In the genomic region with DNA sequence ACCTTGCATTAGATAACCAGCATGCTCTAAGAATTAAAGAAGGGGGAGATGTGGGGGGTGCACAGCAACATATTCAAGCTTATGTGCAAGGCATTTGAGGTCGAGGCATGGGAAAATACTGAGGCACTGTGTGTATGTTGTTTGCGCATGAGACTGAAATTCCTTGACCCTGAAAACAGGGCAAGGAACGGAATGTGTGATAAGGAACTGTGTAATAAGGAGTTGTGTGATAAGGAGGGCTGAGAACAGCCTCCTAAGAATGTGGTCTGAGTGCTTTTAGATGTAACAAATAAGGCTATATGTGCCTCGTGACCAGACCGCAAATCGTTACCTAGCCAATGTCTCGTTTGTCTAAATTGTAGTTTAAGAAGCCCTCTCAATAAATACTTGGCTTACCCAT, we compare ENCODE assay signal across 24 cellular contexts. TPM values are rescaled to one million over a fixed set of nuclear protein-coding genes. Genes with fewer than 3 reads are reported as not detected.
DNase-seq lines count a peak whose midpoint lies in the region; ATAC-seq, FAIRE-seq and TF ChIP-seq lines count a peak whose summit lies in the region.
"Had no signal": no experiment of that assay in that cellular context is flagged by ENCODE, and none has a peak within 500 bp of the region (broad histone marks: within the 10 kb centered on the region; RNA-seq: fewer than 3 reads in every experiment).

No MANE protein-coding gene starts in this region.

- no peak for TF ChIP-seq POLR2A in H1 (IDR thresholded peaks at IDR 0.05; ENCODE audit: control extremely low read depth in 1 of 2, low read depth in 2 of 2, low read length in 2 of 2)

- DNase-seq in left cardiac atrium, result no peak
- DNase-seq in Right ventricle myocardium superior, result no peak
- no peak for DNase-seq in H1 (ENCODE audit: low read depth in 1 of 2, low spot score in 2 of 2)
- peak; percentile 86 for DNase-seq in mesendoderm
- no peak for DNase-seq in thoracic aorta (ENCODE audit: low spot score)
- DNase-seq: activated CD4-positive, alpha-beta T cell treated with anti-CD3 and anti-CD28 coated beads, Interleukin-2, amount 50 U/mL, for 1 hour; anterior cingulate cortex; HCEC 1CT; naive thymus-derived CD4-positive, alpha-beta T cell; NCI-H1105 treated with DMSO at 0.1 percent for 48 hours; NK-92 treated with Interleukin-12 subunit alpha and Interleukin-12 subunit beta, amount 100 ng/mL, for 24 hours; posterior cingulate gyrus; stimulated activated CD4-positive, alpha-beta T cell treated with anti-CD3 and anti-CD28 coated beads, Interleukin-12 subunit alpha, Interleukin-12 subunit beta, amount 100 ng/mL, for 4 hours had no signal

- H3K4me3 ChIP-seq in H1 (ENCODE audit: extremely low read depth in 1 of 4, insufficient read depth in 2 of 4, low read depth in 3 of 4, low read length in 4 of 4), result no peak overlapping the region
- no peak overlapping the region for H3K4me3 ChIP-seq in mesendoderm (ENCODE audit: low read length)
- no peak overlapping the region for H3K4me3 ChIP-seq in thoracic aorta
- H3K4me3 ChIP-seq: BLaER1, gastroesophageal sphincter had no signal

- H3K27ac ChIP-seq in H1 (ENCODE audit: low read depth, low read length), result no peak overlapping the region
- H3K27ac ChIP-seq in mesendoderm (ENCODE audit: low read depth, low read length), result no peak overlapping the region
- H3K27ac ChIP-seq in thoracic aorta, result peak overlapping the region; percentile 4
- H3K27ac ChIP-seq: BLaER1, gastroesophageal sphincter had no signal

- H4K91ac ChIP-seq in H1 (replicated peaks; ENCODE audit: insufficient read length, low read length), result no peak overlapping the region

- H2BK5ac ChIP-seq in H1 (ENCODE audit: low read depth, low read length), result no peak overlapping the region
- no peak overlapping the region for H2BK5ac ChIP-seq in mesendoderm (ENCODE audit: low read length)

- H4K5ac ChIP-seq in H1 (ENCODE audit: insufficient read length, low read depth, low read length) (no peak overlapping the region), mesendoderm (ENCODE audit: low read length) (no peak overlapping the region)

- H3K79me2 ChIP-seq in H1 (ENCODE audit: control insufficient read depth in 1 of 2, insufficient read depth in 2 of 2, low read length in 2 of 2) (no peaks in the 10 kb centered on the region), mesendoderm (ENCODE audit: control insufficient read depth, insufficient read depth, low read length) (no peaks in the 10 kb centered on the region)

- no peaks in the 10 kb centered on the region for H3K79me1 ChIP-seq in H1 (ENCODE audit: low read depth, low read length)
- no peaks in the 10 kb centered on the region for H3K79me1 ChIP-seq in mesendoderm (ENCODE audit: low read length)

- intact Hi-C loops in left cardiac atrium (cut with DNase I), result no loop called here
- intact Hi-C loops in Right ventricle myocardium superior (cut with DNase I), result no loop called here

- 94% methylated on average over 7 of the region's 7 CpGs; no CpG with 5 or more reads in 1 of the 2 experiments for WGBS in H1 (ENCODE audit: extremely low coverage in 1 of 2, insufficient coverage in 1 of 2, insufficient read length in 1 of 2, insufficient replicate concordance in 2 of 2, low coverage in 1 of 2, low lambda C conversion rate in 2 of 2, missing lambda C conversion rate in 1 of 2), 2 experiments
- no CpG with 5 or more reads among the region's 7 CpGs for WGBS in mesendoderm (ENCODE audit: extremely low coverage, insufficient coverage, low lambda C conversion rate)

- H3K9me3 ChIP-seq in H1 (ENCODE audit: insufficient read depth in 2 of 2, low read depth in 1 of 2, low read length in 1 of 2) (no peaks in the 10 kb centered on the region), thoracic aorta (no peaks in the 10 kb centered on the region)
- H3K9me3 ChIP-seq: gastroesophageal sphincter had no signal

- no peaks in the 10 kb centered on the region for H3K36me3 ChIP-seq in H1 (ENCODE audit: control insufficient read depth in 2 of 4, insufficient read depth in 4 of 4, low read length in 3 of 4)
- no peaks in the 10 kb centered on the region for H3K36me3 ChIP-seq in mesendoderm (ENCODE audit: control insufficient read depth, insufficient read depth, low read length)
- H3K36me3 ChIP-seq in thoracic aorta, result no peaks in the 10 kb centered on the region
- H3K36me3 ChIP-seq: BLaER1, gastroesophageal sphincter had no signal

- CTCF ChIA-PET in H1 (lab: Charles Lee; ENCODE audit: partially characterized antibody), result interaction anchor here (0.7 to 5.9 kb wide), 5 partner anchors 41 to 144 kb away, joined by 3 to 43 read pairs (median 3); a partner anchor contains a TSS

- H3K23ac ChIP-seq in H1 (ENCODE audit: insufficient read length) (no peak overlapping the region), mesendoderm (ENCODE audit: low read length) (no peak overlapping the region)

- no peak overlapping the region for H2BK15ac ChIP-seq in H1 (ENCODE audit: low read length)
- no peak overlapping the region for H2BK15ac ChIP-seq in mesendoderm (replicated peaks; ENCODE audit: low read depth)

- FAIRE-seq in H1 (lab: Jason Lieb, UNC), result no peak
- FAIRE-seq: colon, G401.6 had no signal

- no peak overlapping the region for H2AK5ac ChIP-seq in H1 (ENCODE audit: low read depth, low read length)
- no peak overlapping the region for H2AK5ac ChIP-seq in mesendoderm (ENCODE audit: low read length)

- POLR2A ChIA-PET in H1 (lab: Charles Lee; ENCODE audit: partially characterized antibody), result interaction anchor here (0.7 to 1.0 kb wide), 3 partner anchors 81 to 220 kb away, joined by 3 to 4 read pairs (median 3); no protein-coding TSS in a partner anchor

- H3K4me2 ChIP-seq in H1 (ENCODE audit: insufficient read depth in 1 of 2, low read depth in 2 of 2, low read length in 2 of 2) (no peak overlapping the region), mesendoderm (ENCODE audit: low read length) (no peak overlapping the region)
- H3K4me2 ChIP-seq: BLaER1 had no signal

- no peaks in the 10 kb centered on the region for H3K23me2 ChIP-seq in H1 (ENCODE audit: low read depth, low read length)

- no peaks in the 10 kb centered on the region for H4K20me1 ChIP-seq in H1 (replicated peaks in 1 of 2; ENCODE audit: control insufficient read depth in 1 of 2, insufficient read depth in 2 of 2, low read length in 2 of 2)
- H4K20me1 ChIP-seq: BLaER1 had no signal

- TF ChIP-seq RAD21 in H1 (IDR thresholded peaks at IDR 0.05 in 1 of 2, conservative IDR thresholded peaks at IDR 0.05 in 1 of 2; ENCODE audit: low read depth in 2 of 2, low read length in 2 of 2), result no peak

- TF ChIP-seq CTCF in H1 (IDR thresholded peaks at IDR 0.05; ENCODE audit: control extremely low read depth in 1 of 3, insufficient read depth in 1 of 3, low read depth in 1 of 3, low read length in 3 of 3), result no peak
- TF ChIP-seq CTCF in thoracic aorta (IDR thresholded peaks at IDR 0.05), result no peak

- H3K9ac ChIP-seq in H1 (replicated peaks in 1 of 4; ENCODE audit: extremely low read depth in 1 of 4, low read depth in 3 of 4, low read length in 3 of 4) (no peak overlapping the region), mesendoderm (ENCODE audit: low read length) (no peak overlapping the region)
- H3K9ac ChIP-seq: BLaER1 had no signal

- no peak overlapping the region for H3K4ac ChIP-seq in H1 (replicated peaks; ENCODE audit: insufficient read length, low read depth, low read length)
- no peak overlapping the region for H3K4ac ChIP-seq in mesendoderm (ENCODE audit: low read depth, low read length)

- H3K56ac ChIP-seq in H1 (replicated peaks; ENCODE audit: insufficient read length, low read depth, low read length) (no peak overlapping the region), mesendoderm (ENCODE audit: low read length) (no peak overlapping the region)

- H4K8ac ChIP-seq in H1 (ENCODE audit: extremely low read depth, insufficient read depth, low read length) (no peak overlapping the region), mesendoderm (ENCODE audit: low read depth, low read length) (no peak overlapping the region)

- H2BK120ac ChIP-seq in H1 (replicated peaks; ENCODE audit: low read depth, low read length) (no peak overlapping the region), mesendoderm (ENCODE audit: low read depth, low read length) (no peak overlapping the region)

- H2BK12ac ChIP-seq in H1 (ENCODE audit: low read depth, low read length), result no peak overlapping the region

- H3K18ac ChIP-seq in H1 (ENCODE audit: extremely low read depth, low read length) (no peak overlapping the region), mesendoderm (ENCODE audit: low read length) (no peak overlapping the region)

- H2BK20ac ChIP-seq in H1 (ENCODE audit: low read length), result no peak overlapping the region

- peaks cover 0 to 7% (median 0%) of the 10 kb centered on the region in 4 experiments; a peak in 2 of 7 replicates for H3K4me1 ChIP-seq in H1 (replicated peaks in 1 of 4; ENCODE audit: control insufficient read depth in 3 of 4, insufficient read depth in 4 of 4, low read length in 3 of 4)
- peaks cover 5% of the 10 kb centered on the region for H3K4me1 ChIP-seq in mesendoderm (ENCODE audit: control insufficient read depth, low read depth, low read length)
- peaks cover 4 to 53% of the 10 kb centered on the region in 2 donors for H3K4me1 ChIP-seq in thoracic aorta (ENCODE audit: control insufficient read depth in 1 of 2, low read depth in 2 of 2)
- H3K4me1 ChIP-seq: gastroesophageal sphincter had no signal

- H3K14ac ChIP-seq in H1 (ENCODE audit: insufficient read length), result no peak overlapping the region

- ATAC-seq in left cardiac atrium, result peak; percentile 57 to 76
- ATAC-seq in Right ventricle myocardium superior (ENCODE audit: poor library complexity), result no peak
- no peak for ATAC-seq in thoracic aorta (ENCODE audit: insufficient number of reproducible peaks, low FRiP score, low read depth)
- ATAC-seq in GM18861 (IDR thresholded peaks at IDR 0.05; ENCODE audit: unreplicated experiment), result no peak
- no peak for ATAC-seq in HG03280 (IDR thresholded peaks at IDR 0.05; ENCODE audit: unreplicated experiment)
- no peak for ATAC-seq in GM19455 (IDR thresholded peaks at IDR 0.05; ENCODE audit: unreplicated experiment)
- ATAC-seq: gastroesophageal sphincter; naive thymus-derived CD4-positive, alpha-beta T cell had no signal

- H3K27me3 ChIP-seq in H1 (replicated peaks in 1 of 4; ENCODE audit: control insufficient read depth in 3 of 4, extremely low read depth in 1 of 4, insufficient read depth in 3 of 4, low read length in 3 of 4) (no peaks in the 10 kb centered on the region), mesendoderm (ENCODE audit: insufficient read depth, low read length, poor library complexity) (no peaks in the 10 kb centered on the region), thoracic aorta (replicated peaks; ENCODE audit: insufficient read depth) (no peaks in the 10 kb centered on the region)
- H3K27me3 ChIP-seq: BLaER1 had no signal

- peak overlapping the region; percentile 54 for H2AFZ ChIP-seq in H1 (ENCODE audit: low read length)

- TF ChIP-seq EP300 in H1 (IDR thresholded peaks at IDR 0.05; ENCODE audit: borderline replicate concordance in 1 of 2, low read depth in 2 of 2, low read length in 2 of 2), result no peak

RNA-seq across cellular contexts. Expression of a gene that starts 26.5 kb away (rescaled TPM):
- total RNA-seq in left cardiac atrium, result 100 to 1,000 TPM; 143 to 389 TPM
- total RNA-seq in Right ventricle myocardium superior, result 2.3 TPM
- not detected in 2 replicates for total RNA-seq in H1 (2021; fragmentation: NEBNext Ultra II Directional; extraction: Animal tissue kit (Norgen Biotek cat#: 25700))
- polyA plus RNA-seq in H1 (2011; rRNA removed), result not detected in 2 replicates
- not detected for polyA plus RNA-seq in H1 (2011; cell fraction: cytosol; rRNA removed)
- polyA plus RNA-seq in H1 (2011; cell fraction: nucleus; rRNA removed), result not detected
- not detected in 4 replicates for polyA plus RNA-seq in H1 (2012, experiment 1 of 2)
- polyA plus RNA-seq in H1 (2012, experiment 2 of 2), result not detected
- not detected for polyA plus RNA-seq in H1 (2013, experiment 1 of 2)
- not detected for polyA plus RNA-seq in H1 (2013, experiment 2 of 2)
- not detected in 2 replicates for polyA minus RNA-seq in H1 (2011; rRNA and poly(A)+ RNA removed)
- polyA minus RNA-seq in H1 (2011; cell fraction: cytosol; rRNA and poly(A)+ RNA removed), result not detected
- not detected for polyA minus RNA-seq in H1 (2011; cell fraction: nucleus; rRNA and poly(A)+ RNA removed)
- polyA plus RNA-seq in mesendoderm (2013, experiment 1 of 2), result not detected
- polyA plus RNA-seq in mesendoderm (2013, experiment 2 of 2), result not detected
- total RNA-seq in thoracic aorta, result 10 to 100 TPM in 1 of 2 donors, under 1 TPM in 1; 0.56 to 51.7 TPM
- total RNA-seq: A172, lower leg skin, RPMI7951, temporal lobe had no signal
- polyA plus RNA-seq: naive thymus-derived CD4-positive, alpha-beta T cell had no signal

RNA-seq across cellular contexts. Expression of a gene that starts 43.2 kb away (rescaled TPM):
- total RNA-seq in left cardiac atrium (under 1 TPM; 0.21 to 0.97 TPM), Right ventricle myocardium superior (not detected), thoracic aorta (1 to 10 TPM in 1 of 2 donors, not detected in 1; 3.0 TPM)
- 4.7 and 5.6 TPM in 2 replicates for total RNA-seq in H1 (2021; fragmentation: NEBNext Ultra II Directional; extraction: Animal tissue kit (Norgen Biotek cat#: 25700))
- 6.3 and 6.8 TPM in 2 replicates for polyA plus RNA-seq in H1 (2011; rRNA removed)
- 9.1 TPM for polyA plus RNA-seq in H1 (2011; cell fraction: cytosol; rRNA removed)
- 8.5 TPM for polyA plus RNA-seq in H1 (2011; cell fraction: nucleus; rRNA removed)
- polyA plus RNA-seq in H1 (2012, experiment 1 of 2), result 4.6 to 6.4 TPM (median 5.9 TPM) in 4 replicates
- 3.2 TPM for polyA plus RNA-seq in H1 (2012, experiment 2 of 2)
- polyA plus RNA-seq in H1 (2013, experiment 1 of 2), result 4.9 TPM
- 5.5 TPM for polyA plus RNA-seq in H1 (2013, experiment 2 of 2)
- polyA minus RNA-seq in H1 (2011; rRNA and poly(A)+ RNA removed), result 7.3 and 9.4 TPM in 2 replicates
- 2.7 TPM for polyA minus RNA-seq in H1 (2011; cell fraction: cytosol; rRNA and poly(A)+ RNA removed)
- 5.1 TPM for polyA minus RNA-seq in H1 (2011; cell fraction: nucleus; rRNA and poly(A)+ RNA removed)
- polyA plus RNA-seq in mesendoderm (2013, experiment 1 of 2), result 2.1 TPM
- polyA plus RNA-seq in mesendoderm (2013, experiment 2 of 2), result 2.5 TPM
- total RNA-seq: A172; gastroesophageal sphincter; naive thymus-derived CD4-positive, alpha-beta T cell; RPMI7951; temporal lobe had no signal
- polyA plus RNA-seq: naive thymus-derived CD4-positive, alpha-beta T cell had no signal

RNA-seq across cellular contexts. Expression of a gene that starts 48.8 kb away (rescaled TPM):
- total RNA-seq in left cardiac atrium (under 1 TPM; 0.50 to 0.80 TPM), Right ventricle myocardium superior (0.48 TPM), thoracic aorta (1 to 10 TPM in 1 of 2 donors, under 1 TPM in 1; 0.78 to 2.2 TPM)
- total RNA-seq in H1 (2021; fragmentation: NEBNext Ultra II Directional; extraction: Animal tissue kit (Norgen Biotek cat#: 25700)), result not detected in 2 replicates
- not detected in 2 replicates for polyA plus RNA-seq in H1 (2011; rRNA removed)
- not detected for polyA plus RNA-seq in H1 (2011; cell fraction: cytosol; rRNA removed)
- not detected for polyA plus RNA-seq in H1 (2011; cell fraction: nucleus; rRNA removed)
- polyA plus RNA-seq in H1 (2012, experiment 1 of 2), result not detected in 4 replicates
- not detected for polyA plus RNA-seq in H1 (2012, experiment 2 of 2)
- polyA plus RNA-seq in H1 (2013, experiment 1 of 2), result not detected
- not detected for polyA plus RNA-seq in H1 (2013, experiment 2 of 2)
- polyA minus RNA-seq in H1 (2011; rRNA and poly(A)+ RNA removed), result not detected in 2 replicates
- not detected for polyA minus RNA-seq in H1 (2011; cell fraction: cytosol; rRNA and poly(A)+ RNA removed)
- not detected for polyA minus RNA-seq in H1 (2011; cell fraction: nucleus; rRNA and poly(A)+ RNA removed)
- polyA plus RNA-seq in mesendoderm (2013, experiment 1 of 2), result not detected
- not detected for polyA plus RNA-seq in mesendoderm (2013, experiment 2 of 2)
- total RNA-seq: A172, RPMI7951, temporal lobe had no signal

Comparison
In these comparisons a context has a peak if more than half of its experiments do, and no peak if none do; other contexts are left out.
1. ATAC-seq: peak in left cardiac atrium (2 of 2); none in Right ventricle myocardium superior (single experiment), thoracic aorta (single experiment), GM18861 (single experiment), HG03280 (single experiment) and GM19455 (single experiment).
2. H3K27ac ChIP-seq: peak in thoracic aorta (2 of 2); none in H1 (single experiment) and mesendoderm (single experiment).